In genomic region chr7:146136357-146136875, GRCh38 we compare ENCODE assay signal across 13 cellular contexts. TPM values are rescaled to one million over a fixed set of nuclear protein-coding genes. Genes with fewer than 3 reads are reported as not detected.
A peak's percentile ranks its signal among the peaks of the same experiment; 100 is the strongest.
DNase-seq lines count a peak whose midpoint lies in the region; ATAC-seq and TF ChIP-seq lines count a peak whose summit lies in the region.
"Had no signal": no experiment of that assay in that cellular context is flagged by ENCODE, and none has a peak within 500 bp of the region (broad histone marks: within the 10 kb centered on the region; RNA-seq: fewer than 3 reads in every experiment).

No MANE protein-coding gene starts in this region.

- no peaks in the 10 kb centered on the region for H3F3A ChIP-seq in SK-N-SH (replicated peaks; ENCODE audit: insufficient read depth)

- TF ChIP-seq RAD21 in SK-N-SH (IDR thresholded peaks at IDR 0.05; ENCODE audit: low read length): no peak

- H3K4me3 ChIP-seq in SK-N-SH (ENCODE audit: low read depth in 2 of 2, low read length in 1 of 2): no peak overlapping the region

- no peak for ATAC-seq in SK-N-SH treated with all-trans-retinoic acid at 6 μM for 48 hours
- ATAC-seq in T-helper 17 cell: no peak

- H3K36me3 Mint-ChIP-seq in T-helper 17 cell (ENCODE audit: low read depth): no peaks in the 10 kb centered on the region
- H3K36me3 Mint-ChIP-seq in T-helper 2 cell treated with Interferon-gamma antibody and Interleukin-4, amounts not matched to agents 5 μg/mL and 100 μg/mL, for 36 hours (ENCODE audit: low read depth): no peaks in the 10 kb centered on the region

- H3K27me3 ChIP-seq in SK-N-SH (ENCODE audit: insufficient read depth): no peaks in the 10 kb centered on the region

- TF ChIP-seq CTCF in SK-N-SH (IDR thresholded peaks at IDR 0.05): no peak

- H3K27ac ChIP-seq in SK-N-SH (ENCODE audit: low read depth in 2 of 2, low read length in 1 of 2): no peak overlapping the region
- H3K27ac ChIP-seq: C4-2B had no signal

- no peaks in the 10 kb centered on the region for H3K4me1 Mint-ChIP-seq in T-helper 17 cell
- H3K4me1 Mint-ChIP-seq in T-helper 2 cell treated with Interferon-gamma antibody and Interleukin-4, amounts not matched to agents 5 μg/mL and 100 μg/mL, for 36 hours (ENCODE audit: low read depth): no peaks in the 10 kb centered on the region

- 47% methylated on average over 11 of the region's 11 CpGs for WGBS in SK-N-SH (ENCODE audit: low lambda C conversion rate)

- H3K4me2 ChIP-seq in SK-N-SH: 0 out of 2 replicates have a peak overlapping the region, but pooled peaks have one; percentile 3

- no peak overlapping the region for H3K27ac Mint-ChIP-seq in T-helper 17 cell
- H3K27ac Mint-ChIP-seq in T-helper 2 cell treated with Interferon-gamma antibody and Interleukin-4, amounts not matched to agents 5 μg/mL and 100 μg/mL, for 36 hours: no peak overlapping the region

- peaks cover 7% of the 10 kb centered on the region for H3K79me2 ChIP-seq in SK-N-SH (ENCODE audit: insufficient read depth)

- H3K4me3 Mint-ChIP-seq in T-helper 17 cell: no peak overlapping the region
- H3K4me3 Mint-ChIP-seq in T-helper 2 cell treated with Interferon-gamma antibody and Interleukin-4, amounts not matched to agents 5 μg/mL and 100 μg/mL, for 36 hours: no peak overlapping the region
- H3K4me3 Mint-ChIP-seq: H9 had no signal

- no peaks in the 10 kb centered on the region for H3K27me3 Mint-ChIP-seq in T-helper 17 cell
- H3K27me3 Mint-ChIP-seq in T-helper 2 cell treated with Interferon-gamma antibody and Interleukin-4, amounts not matched to agents 5 μg/mL and 100 μg/mL, for 36 hours (ENCODE audit: low read depth): no peaks in the 10 kb centered on the region

- TF ChIP-seq EP300 in SK-N-SH (IDR thresholded peaks at IDR 0.05; ENCODE audit: borderline replicate concordance in 1 of 2, low read depth in 1 of 2, low read length in 1 of 2): no peak

- no peak overlapping the region; the same call in 1 of the 2 replicates for H2AFZ ChIP-seq in SK-N-SH (ENCODE audit: low read depth)

- POLR2A ChIA-PET in SK-N-SH (lab: Yijun Ruan, JAX): no interaction called here

- DNase-seq in SK-N-SH (no peak), NCI-H1436 (lab: John Stamatoyannopoulos, UW) (peak; percentile 18), SHP77 (lab: John Stamatoyannopoulos, UW) (peak; percentile 80 to 84), OCI-M1 (lab: John Stamatoyannopoulos, UW) (no peak), T-helper 17 cell (no peak)
- DNase-seq in T-helper 2 cell treated with Interferon-gamma antibody and Interleukin-4, amounts not matched to agents 5 μg/mL and 100 μg/mL, for 36 hours (ENCODE audit: low spot score): no peak
- DNase-seq: EL, H9, NCI-H1105 treated with DMSO at 0.1 percent for 48 hours, NCI-H2081 treated with DMSO at 0.1 percent for 48 hours, SIG-M5 had no signal

- CTCF ChIA-PET in SK-N-SH (lab: Yijun Ruan, JAX): interaction anchor here (1.1 kb wide), 1 partner anchor 47 kb away, joined by 3 read pairs; no protein-coding TSS in a partner anchor

- no peaks in the 10 kb centered on the region for H3K36me3 ChIP-seq in SK-N-SH (replicated peaks in 1 of 2; ENCODE audit: control insufficient read depth in 1 of 2, insufficient read depth in 2 of 2, low read length in 1 of 2)

- H3K9ac ChIP-seq in SK-N-SH: no peak overlapping the region

- H4K20me1 ChIP-seq in SK-N-SH (ENCODE audit: insufficient read depth): no peaks in the 10 kb centered on the region

- peaks cover 4% of the 10 kb centered on the region for H3K9me3 Mint-ChIP-seq in T-helper 2 cell treated with Interferon-gamma antibody and Interleukin-4, amounts not matched to agents 5 μg/mL and 100 μg/mL, for 36 hours
- H3K9me3 Mint-ChIP-seq: H9 had no signal

- H3K9me2 ChIP-seq in SK-N-SH: no peaks in the 10 kb centered on the region

- H3K9me3 ChIP-seq in SK-N-SH (no peaks in the 10 kb centered on the region), T-helper 17 cell (ENCODE audit: control insufficient read depth, low read length, poor library complexity, severe bottlenecking) (no peaks in the 10 kb centered on the region)

- no peaks in the 10 kb centered on the region; a peak in 1 of 4 replicates for H3K4me1 ChIP-seq in SK-N-SH (ENCODE audit: control insufficient read depth in 1 of 2, insufficient read depth in 2 of 2, low read depth in 1 of 2, low read length in 1 of 2)

TF ChIP-seq in SK-N-SH, 30 proteins besides CTCF, POLR2A, EP300 and RAD21:
- TF ChIP-seq TEAD4 (IDR thresholded peaks at IDR 0.05; ENCODE audit: borderline replicate concordance, insufficient read depth): no peak

TF ChIP-seq in SK-N-SH treated with all-trans-retinoic acid at 6 μM for 48 hours, 23 proteins besides CTCF, POLR2A, EP300 and RAD21 (continues in another document):
- no peak for TF ChIP-seq ZFP3 (CRISPR knock-in tag; IDR thresholded peaks at IDR 0.05)
- no peak for TF ChIP-seq TOX (CRISPR knock-in tag; IDR thresholded peaks at IDR 0.05; ENCODE audit: borderline replicate concordance)
- TF ChIP-seq ZNF8 (CRISPR knock-in tag; IDR thresholded peaks at IDR 0.05): no peak
- no peak for TF ChIP-seq POU6F1 (CRISPR knock-in tag; IDR thresholded peaks at IDR 0.05; ENCODE audit: borderline replicate concordance, low read depth)
- no peak for TF ChIP-seq ARNTL (CRISPR knock-in tag; IDR thresholded peaks at IDR 0.05; ENCODE audit: borderline replicate concordance, low read depth)
- TF ChIP-seq ZC3H10 (CRISPR knock-in tag; IDR thresholded peaks at IDR 0.05): no peak
- no peak for TF ChIP-seq RARB (CRISPR knock-in tag; IDR thresholded peaks at IDR 0.05)
- no peak for TF ChIP-seq TSHZ2 (CRISPR knock-in tag; IDR thresholded peaks at IDR 0.05)
- no peak for TF ChIP-seq ISL1 (CRISPR knock-in tag; IDR thresholded peaks at IDR 0.05)
- no peak for TF ChIP-seq CREB5 (CRISPR knock-in tag; IDR thresholded peaks at IDR 0.05; ENCODE audit: low read depth)
- TF ChIP-seq CSRNP3 (CRISPR knock-in tag; IDR thresholded peaks at IDR 0.05): no peak
- no peak for TF ChIP-seq ESRRG (CRISPR knock-in tag; IDR thresholded peaks at IDR 0.05)
- TF ChIP-seq SNAI2 (CRISPR knock-in tag; IDR thresholded peaks at IDR 0.05): no peak

RNA-seq across cellular contexts. Expression of gene CNTNAP2, which starts 19.8 kb away (rescaled TPM):
- 3.4 and 4.0 TPM in 2 replicates for polyA plus RNA-seq in SK-N-SH (2012; rRNA removed)
- 4.9 and 5.3 TPM in 2 replicates for polyA plus RNA-seq in SK-N-SH (2012; cell fraction: cytosol; rRNA removed)
- 1.4 and 3.0 TPM in 2 replicates for polyA plus RNA-seq in SK-N-SH (2012; cell fraction: nucleus; rRNA removed)
- total RNA-seq in T-helper 17 cell: under 1 TPM in 1 of 2 donors, not detected in 1; 0.37 TPM

Comparison
In these comparisons a context has a peak if more than half of its experiments do, and no peak if none do; other contexts are left out.
1. DNase-seq: peak in NCI-H1436 (single experiment) and SHP77 (2 of 2); none in SK-N-SH (single experiment), OCI-M1 (single experiment), T-helper 17 cell (0 of 3) and T-helper 2 cell treated with Interferon-gamma antibody and Interleukin-4, amounts not matched to agents 5 μg/mL and 100 μg/mL, for 36 hours (single experiment).